20 cellular contexts compared by ENCODE assay signal in genomic region chr7:15464762-15465144, GRCh38.
"Had no signal": no experiment of that assay in that cellular context is flagged by ENCODE, and none has a peak within 500 bp of the region (broad histone marks: within the 10 kb centered on the region; RNA-seq: fewer than 3 reads in every experiment).

No MANE protein-coding gene starts in this region.

- DNase-seq: activated CD4-positive, alpha-beta T cell treated with anti-CD3 and anti-CD28 coated beads for 4 hours; activated CD8-positive, alpha-beta T cell treated with anti-CD3 and anti-CD28 coated beads for 36 hours; activated naive CD4-positive, alpha-beta T cell; activated naive CD8-positive, alpha-beta T cell treated with anti-CD3 and anti-CD28 coated beads for 36 hours; activated T-cell treated with anti-CD3 and anti-CD28 coated beads, Interleukin-2, amount 50 U/mL, for 1 hour; amygdala; body of pancreas; caudate nucleus; dorsolateral prefrontal cortex; lower lobe of right lung; natural killer cell; stimulated activated CD4-positive, alpha-beta T cell treated with anti-CD3 and anti-CD28 coated beads, Interleukin-2, amount 100 ng/mL, for 48 hours; transverse colon; uterus had no signal

- H3K27me3 ChIP-seq: body of pancreas, dorsolateral prefrontal cortex, suprapubic skin, transverse colon, uterus had no signal

- H3K27ac ChIP-seq: body of pancreas, dorsolateral prefrontal cortex, lower lobe of right lung, parathyroid adenoma had no signal

- H3K4me3 Mint-ChIP-seq: activated CD8-positive, alpha-beta T cell treated with anti-CD3 and anti-CD28 coated beads for 36 hours; activated naive CD8-positive, alpha-beta T cell treated with anti-CD3 and anti-CD28 coated beads for 36 hours; activated T-helper 17 cell treated with anti-CD3 and anti-CD28 coated beads, Interleukin-2, amount 50 U/mL, for 72 hours; natural killer cell; stimulated activated naive CD8-positive, alpha-beta T cell treated with anti-CD3 and anti-CD28 coated beads, Interleukin-15, Interleukin-2, amounts not matched to agents 100 ng/mL and 50 ng/mL, for 24 hours; T-helper 2 cell treated with Interferon-gamma antibody and Interleukin-4, amounts not matched to agents 5 μg/mL and 100 μg/mL, for 36 hours had no signal

- H3K36me3 Mint-ChIP-seq: activated naive CD8-positive, alpha-beta T cell treated with anti-CD3 and anti-CD28 coated beads for 36 hours; natural killer cell had no signal

- H3K9ac ChIP-seq: parathyroid adenoma had no signal

- H3K4me1 ChIP-seq: body of pancreas, lower lobe of right lung, parathyroid adenoma, suprapubic skin had no signal

- H3K9me3 Mint-ChIP-seq: activated naive CD8-positive, alpha-beta T cell treated with anti-CD3 and anti-CD28 coated beads for 36 hours; stimulated activated naive CD8-positive, alpha-beta T cell treated with anti-CD3 and anti-CD28 coated beads, Interleukin-15, Interleukin-2, amounts not matched to agents 100 ng/mL and 50 ng/mL, for 24 hours had no signal

- H3K36me3 ChIP-seq: lower lobe of right lung, suprapubic skin, transverse colon, uterus had no signal

- H2AFZ ChIP-seq: parathyroid adenoma had no signal

- H3K27ac Mint-ChIP-seq: activated CD8-positive, alpha-beta T cell treated with anti-CD3 and anti-CD28 coated beads for 36 hours; activated naive CD8-positive, alpha-beta T cell treated with anti-CD3 and anti-CD28 coated beads for 36 hours; activated T-helper 17 cell treated with anti-CD3 and anti-CD28 coated beads, Interleukin-2, amount 50 U/mL, for 72 hours; natural killer cell; stimulated activated naive CD8-positive, alpha-beta T cell treated with anti-CD3 and anti-CD28 coated beads, Interleukin-15, Interleukin-2, amounts not matched to agents 100 ng/mL and 50 ng/mL, for 24 hours; T-helper 2 cell treated with Interferon-gamma antibody and Interleukin-4, amounts not matched to agents 5 μg/mL and 100 μg/mL, for 36 hours had no signal

- ATAC-seq: activated CD8-positive, alpha-beta T cell treated with anti-CD3 and anti-CD28 coated beads for 36 hours; activated T-helper 17 cell treated with anti-CD3 and anti-CD28 coated beads, Interleukin-2, amount 50 U/mL, for 72 hours; body of pancreas; lower lobe of right lung; natural killer cell had no signal

- H3K4me1 Mint-ChIP-seq: activated naive CD8-positive, alpha-beta T cell treated with anti-CD3 and anti-CD28 coated beads for 36 hours; activated T-helper 17 cell treated with anti-CD3 and anti-CD28 coated beads, Interleukin-2, amount 50 U/mL, for 72 hours; natural killer cell had no signal

- H3K4me3 ChIP-seq: body of pancreas, dorsolateral prefrontal cortex, lower lobe of right lung, skin epidermis, suprapubic skin, transverse colon, uterus had no signal

- H3K9me3 ChIP-seq: body of pancreas, lower lobe of right lung, suprapubic skin, transverse colon, uterus had no signal

- H3K27me3 Mint-ChIP-seq: activated CD8-positive, alpha-beta T cell treated with anti-CD3 and anti-CD28 coated beads for 36 hours; activated naive CD8-positive, alpha-beta T cell treated with anti-CD3 and anti-CD28 coated beads for 36 hours; activated T-helper 17 cell treated with anti-CD3 and anti-CD28 coated beads, Interleukin-2, amount 50 U/mL, for 72 hours; stimulated activated naive CD8-positive, alpha-beta T cell treated with anti-CD3 and anti-CD28 coated beads, Interleukin-15, Interleukin-2, amounts not matched to agents 100 ng/mL and 50 ng/mL, for 24 hours had no signal
